Comparison of ENCODE assay signal across 22 cellular contexts in the genomic region with DNA sequence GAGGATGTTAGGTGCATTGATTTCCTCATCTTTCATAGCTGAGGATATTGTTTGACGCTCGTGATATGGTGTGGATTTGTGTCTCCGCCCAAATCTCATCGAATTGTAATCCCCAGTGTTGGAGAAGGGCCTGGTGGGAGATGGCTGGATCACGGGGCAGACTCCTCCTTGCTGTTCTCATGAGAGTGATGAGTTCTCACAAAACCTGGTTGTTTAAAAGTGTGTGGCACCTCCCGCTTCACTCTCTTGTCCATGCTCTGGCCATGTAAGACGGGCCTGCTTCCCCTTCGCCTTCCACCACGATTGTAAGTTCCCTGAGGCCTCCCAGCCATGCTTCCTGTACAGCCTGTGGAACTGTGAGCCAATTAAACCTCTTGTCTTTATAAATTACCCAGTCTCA.
"Had no signal": no experiment of that assay in that cellular context is flagged by ENCODE, and none has a peak within 500 bp of the region (broad histone marks: within the 10 kb centered on the region; RNA-seq: fewer than 3 reads in every experiment).

No MANE protein-coding gene starts in this region.

- H3K4me1 ChIP-seq: psoas muscle, spleen, upper lobe of right lung, uterus had no signal

- H3K36me3 ChIP-seq: ovary, spleen, tibial nerve, upper lobe of right lung, uterus had no signal

- ATAC-seq: effector memory CD8-positive, alpha-beta T cell; left colon; mucosa of descending colon; psoas muscle; right cardiac atrium; stimulated activated naive B cell treated with anti-CD40 and anti-IgM and Interleukin-4, amounts not matched to agents 10 μg/mL and 1 μg/mL and 100 μg/mL, for 72 hours; stimulated activated naive CD8-positive, alpha-beta T cell treated with anti-CD3 and anti-CD28 coated beads, Interleukin-15, amount 100 ng/mL, for 72 hours; upper lobe of right lung had no signal

- H3K4me3 ChIP-seq: hepatocyte, lung, mucosa of descending colon, ovary, psoas muscle, skin epidermis, spleen, tibial nerve, upper lobe of right lung, uterus had no signal

- H3K36me3 Mint-ChIP-seq: memory B cell; mesothelial cell of epicardium; naive B cell; stimulated activated naive B cell treated with anti-CD40 and anti-IgM and Interleukin-4, amounts not matched to agents 10 μg/mL and 1 μg/mL and 100 μg/mL, for 72 hours had no signal

- H3K9me3 ChIP-seq: mucosa of descending colon, ovary, psoas muscle, spleen, tibial nerve, upper lobe of right lung, uterus had no signal

- DNase-seq: cortex of kidney; effector memory CD8-positive, alpha-beta T cell; kidney glomerular epithelial cell; left colon; mucosa of descending colon; naive B cell; nephron progenitor cell; nucleus accumbens; psoas muscle; right cardiac atrium; spleen; stimulated activated naive B cell treated with anti-CD40 and anti-IgM and Interleukin-4, amounts not matched to agents 10 μg/mL and 1 μg/mL and 100 μg/mL, for 72 hours; stimulated activated naive CD8-positive, alpha-beta T cell treated with anti-CD3 and anti-CD28 coated beads, Interleukin-15, amount 100 ng/mL, for 72 hours; upper lobe of right lung had no signal

- H3K27ac ChIP-seq: hepatocyte, ovary, psoas muscle, skin epidermis, spleen, tibial nerve, upper lobe of right lung, uterus had no signal

- H3K27me3 ChIP-seq: hepatocyte, ovary, tibial nerve, upper lobe of right lung, uterus had no signal

- H3K4me3 Mint-ChIP-seq: effector memory CD8-positive, alpha-beta T cell; memory B cell; mesothelial cell of epicardium; naive B cell; nephron progenitor cell; stimulated activated naive B cell treated with anti-CD40 and anti-IgM and Interleukin-4, amounts not matched to agents 10 μg/mL and 1 μg/mL and 100 μg/mL, for 72 hours; stimulated activated naive CD8-positive, alpha-beta T cell treated with anti-CD3 and anti-CD28 coated beads, Interleukin-15, amount 100 ng/mL, for 72 hours had no signal

- H3K4me1 Mint-ChIP-seq: naive B cell; stimulated activated naive B cell treated with anti-CD40 and anti-IgM and Interleukin-4, amounts not matched to agents 10 μg/mL and 1 μg/mL and 100 μg/mL, for 72 hours had no signal

- H3K27ac Mint-ChIP-seq: effector memory CD8-positive, alpha-beta T cell; memory B cell; mesothelial cell of epicardium; naive B cell; nephron progenitor cell; stimulated activated naive B cell treated with anti-CD40 and anti-IgM and Interleukin-4, amounts not matched to agents 10 μg/mL and 1 μg/mL and 100 μg/mL, for 72 hours; stimulated activated naive CD8-positive, alpha-beta T cell treated with anti-CD3 and anti-CD28 coated beads, Interleukin-15, amount 100 ng/mL, for 72 hours had no signal

- H3K9me3 Mint-ChIP-seq: effector memory CD8-positive, alpha-beta T cell; memory B cell; mesothelial cell of epicardium; nephron progenitor cell; stimulated activated naive CD8-positive, alpha-beta T cell treated with anti-CD3 and anti-CD28 coated beads, Interleukin-15, amount 100 ng/mL, for 72 hours had no signal
